Comparison of ENCODE assay signal across 22 cellular contexts in the genomic region with DNA sequence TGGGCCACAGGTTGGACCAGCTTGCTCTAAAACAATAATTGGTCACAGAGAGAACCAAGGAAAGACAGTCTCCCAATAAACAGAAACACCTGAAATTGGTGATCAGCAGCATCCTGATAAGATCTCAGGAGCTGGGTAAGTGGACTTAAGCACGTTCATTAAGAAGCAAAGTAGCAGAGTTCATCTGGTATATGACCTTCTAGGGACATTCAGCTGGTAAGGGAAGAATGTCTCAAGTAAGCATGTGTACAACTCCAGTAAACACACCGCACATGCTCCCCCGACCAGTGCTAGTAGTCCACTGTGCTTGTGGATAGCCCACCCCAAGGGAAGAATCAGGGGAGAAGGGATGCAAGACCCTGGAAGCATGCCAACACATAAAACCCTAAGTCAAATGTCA.
"Had no signal": no experiment of that assay in that cellular context is flagged by ENCODE, and none has a peak within 500 bp of the region (broad histone marks: within the 10 kb centered on the region; RNA-seq: fewer than 3 reads in every experiment).

No MANE protein-coding gene starts in this region.

- H3K36me3 Mint-ChIP-seq: natural killer cell treated with Interleukin-12 subunit alpha and Interleukin-12 subunit beta and Interleukin-15 and Interleukin-18, amount 100 ng/mL, for 72 hours; stimulated activated effector memory CD8-positive, alpha-beta T cell treated with anti-CD3 and anti-CD28 coated beads, Interleukin-12 subunit alpha, Interleukin-12 subunit beta, amount 100 ng/mL, for 72 hours; stimulated activated naive B cell treated with anti-CD40 and anti-IgM and Interleukin-4, amounts not matched to agents 10 μg/mL and 1 μg/mL and 100 μg/mL, for 72 hours had no signal

- H3K27ac Mint-ChIP-seq: natural killer cell treated with Interleukin-12 subunit alpha and Interleukin-12 subunit beta and Interleukin-15 and Interleukin-18, amount 100 ng/mL, for 72 hours; nephron progenitor cell; stimulated activated effector memory CD8-positive, alpha-beta T cell treated with anti-CD3 and anti-CD28 coated beads, Interleukin-12 subunit alpha, Interleukin-12 subunit beta, amount 100 ng/mL, for 72 hours; stimulated activated naive B cell treated with anti-CD40 and anti-IgM and Interleukin-4, amounts not matched to agents 10 μg/mL and 1 μg/mL and 100 μg/mL, for 72 hours; stimulated activated naive CD8-positive, alpha-beta T cell treated with anti-CD3 and anti-CD28 coated beads, Interleukin-15, Interleukin-2, amounts not matched to agents 100 ng/mL and 50 ng/mL, for 24 hours had no signal

- H3K4me1 Mint-ChIP-seq: nephron progenitor cell; neural crest cell; stimulated activated effector memory CD8-positive, alpha-beta T cell treated with anti-CD3 and anti-CD28 coated beads, Interleukin-12 subunit alpha, Interleukin-12 subunit beta, amount 100 ng/mL, for 72 hours; stimulated activated naive B cell treated with anti-CD40 and anti-IgM and Interleukin-4, amounts not matched to agents 10 μg/mL and 1 μg/mL and 100 μg/mL, for 72 hours had no signal

- H3K27me3 Mint-ChIP-seq: natural killer cell treated with Interleukin-12 subunit alpha and Interleukin-12 subunit beta and Interleukin-15 and Interleukin-18, amount 100 ng/mL, for 72 hours; stimulated activated naive B cell treated with anti-CD40 and anti-IgM and Interleukin-4, amounts not matched to agents 10 μg/mL and 1 μg/mL and 100 μg/mL, for 72 hours; stimulated activated naive CD8-positive, alpha-beta T cell treated with anti-CD3 and anti-CD28 coated beads, Interleukin-15, Interleukin-2, amounts not matched to agents 100 ng/mL and 50 ng/mL, for 24 hours had no signal

- ATAC-seq: natural killer cell treated with Interleukin-12 subunit alpha and Interleukin-12 subunit beta and Interleukin-15 and Interleukin-18, amount 100 ng/mL, for 72 hours; pancreas; psoas muscle; right cardiac atrium; right lobe of liver; stimulated activated effector memory CD8-positive, alpha-beta T cell treated with anti-CD3 and anti-CD28 coated beads, Interleukin-12 subunit alpha, Interleukin-12 subunit beta, amount 100 ng/mL, for 72 hours; stimulated activated naive B cell treated with anti-CD40 and anti-IgM and Interleukin-4, amounts not matched to agents 10 μg/mL and 1 μg/mL and 100 μg/mL, for 72 hours had no signal

- DNase-seq: nephron progenitor cell; nucleus accumbens; pancreas; psoas muscle; right cardiac atrium; right lobe of liver; sigmoid colon; small intestine; stimulated activated CD4-positive, alpha-beta T cell treated with anti-CD3 and anti-CD28 coated beads, Interleukin-15, amount 100 ng/mL, for 24 hours; stimulated activated CD4-positive, alpha-beta T cell treated with anti-CD3 and anti-CD28 coated beads, Interleukin-2, amount 100 ng/mL, for 24 hours; stimulated activated CD4-positive, alpha-beta T cell treated with anti-CD3 and anti-CD28 coated beads, Interleukin-2, amount 100 ng/mL, for 48 hours; stimulated activated CD4-positive, alpha-beta T cell treated with anti-CD3 and anti-CD28 coated beads, Interleukin-4, amount 100 ng/mL, for 24 hours; stimulated activated naive B cell treated with anti-CD40 and anti-IgM and Interleukin-4, amounts not matched to agents 10 μg/mL and 1 μg/mL and 100 μg/mL, for 72 hours; stimulated activated naive CD4-positive, alpha-beta T cell treated with Interleukin-2 at 50 U/mL for 16 hours; stomach; thyroid gland; trophoblast cell; upper lobe of left lung had no signal

- H3K4me3 Mint-ChIP-seq: natural killer cell treated with Interleukin-12 subunit alpha and Interleukin-12 subunit beta and Interleukin-15 and Interleukin-18, amount 100 ng/mL, for 72 hours; nephron progenitor cell; neural crest cell; stimulated activated effector memory CD8-positive, alpha-beta T cell treated with anti-CD3 and anti-CD28 coated beads, Interleukin-12 subunit alpha, Interleukin-12 subunit beta, amount 100 ng/mL, for 72 hours; stimulated activated naive B cell treated with anti-CD40 and anti-IgM and Interleukin-4, amounts not matched to agents 10 μg/mL and 1 μg/mL and 100 μg/mL, for 72 hours; stimulated activated naive CD8-positive, alpha-beta T cell treated with anti-CD3 and anti-CD28 coated beads, Interleukin-15, Interleukin-2, amounts not matched to agents 100 ng/mL and 50 ng/mL, for 24 hours had no signal

- H3K9me3 Mint-ChIP-seq: natural killer cell treated with Interleukin-12 subunit alpha and Interleukin-12 subunit beta and Interleukin-15 and Interleukin-18, amount 100 ng/mL, for 72 hours; nephron progenitor cell; neural crest cell; stimulated activated naive B cell treated with anti-CD40 and anti-IgM and Interleukin-4, amounts not matched to agents 10 μg/mL and 1 μg/mL and 100 μg/mL, for 72 hours; stimulated activated naive CD8-positive, alpha-beta T cell treated with anti-CD3 and anti-CD28 coated beads, Interleukin-15, Interleukin-2, amounts not matched to agents 100 ng/mL and 50 ng/mL, for 24 hours had no signal
